26 cellular contexts compared by ENCODE assay signal in the genomic region with DNA sequence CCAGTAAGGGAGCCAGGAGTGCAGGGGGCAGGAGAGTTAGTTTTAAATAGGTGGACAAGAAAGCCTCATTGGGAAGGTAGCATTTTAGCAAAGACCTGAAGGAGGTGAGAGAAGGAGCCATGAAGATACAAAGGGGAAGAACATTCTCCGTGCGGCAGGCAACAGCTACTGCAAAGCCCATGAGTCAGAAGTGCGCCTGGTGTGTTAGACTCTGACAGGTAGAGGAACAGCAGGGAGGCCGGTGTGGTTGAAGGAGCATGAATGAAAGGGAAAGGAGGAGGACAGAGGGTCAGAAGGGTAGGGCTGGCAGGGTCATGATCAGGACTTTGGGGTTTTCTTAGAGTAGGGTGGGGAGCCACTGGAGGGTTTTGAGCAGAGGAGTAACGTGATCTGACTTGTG. TPM values are rescaled to one million over a fixed set of nuclear protein-coding genes. Genes with fewer than 3 reads are reported as not detected.
"Had no signal": no experiment of that assay in that cellular context is flagged by ENCODE, and none has a peak within 500 bp of the region (broad histone marks: within the 10 kb centered on the region; RNA-seq: fewer than 3 reads in every experiment).

No MANE protein-coding gene starts in this region.

- H3K27ac ChIP-seq: dorsolateral prefrontal cortex, epithelial cell of prostate, esophagus squamous epithelium, hepatocyte, ovary, psoas muscle, transverse colon, upper lobe of right lung, uterus had no signal

- H3K27me3 ChIP-seq: esophagus squamous epithelium, hepatocyte, ovary, sigmoid colon, transverse colon, upper lobe of right lung, uterus had no signal

- FAIRE-seq: colon, frontal cortex, islet of Langerhans had no signal

- DNase-seq: central memory CD4-positive, alpha-beta T cell; dorsolateral prefrontal cortex; effector CD4-positive, alpha-beta T cell; endodermal cell; esophagus squamous epithelium; mucosa of descending colon; naive B cell; nucleus accumbens; ovary; posterior cingulate gyrus; psoas muscle; right cardiac atrium; sigmoid colon; stimulated activated CD4-positive, alpha-beta T cell treated with anti-CD3 and anti-CD28 coated beads, Interleukin-2, amount 100 ng/mL, for 48 hours; stimulated activated naive B cell treated with anti-CD40 and anti-IgM and Interleukin-4, amounts not matched to agents 10 μg/mL and 1 μg/mL and 100 μg/mL, for 72 hours; transverse colon; upper lobe of right lung; uterus had no signal

- H3K4me1 ChIP-seq: psoas muscle, transverse colon, upper lobe of right lung, uterus had no signal

- H3K4me2 ChIP-seq: hepatocyte had no signal

- H3K4me3 ChIP-seq: dorsolateral prefrontal cortex, esophagus squamous epithelium, hepatocyte, lung, mucosa of descending colon, ovary, psoas muscle, sigmoid colon, transverse colon, upper lobe of right lung, uterus had no signal

- H3K9me3 ChIP-seq: esophagus squamous epithelium, mucosa of descending colon, ovary, psoas muscle, sigmoid colon, transverse colon, upper lobe of right lung, uterus had no signal

- ATAC-seq: left lobe of liver; mucosa of descending colon; psoas muscle; right cardiac atrium; stimulated activated naive B cell treated with anti-CD40 and anti-IgM and Interleukin-4, amounts not matched to agents 10 μg/mL and 1 μg/mL and 100 μg/mL, for 72 hours; upper lobe of right lung had no signal

- H2AFZ ChIP-seq: hepatocyte had no signal

- H3K36me3 ChIP-seq: esophagus squamous epithelium, ovary, sigmoid colon, transverse colon, upper lobe of right lung, uterus had no signal

RNA-seq across cellular contexts. Expression of a gene that starts 34.5 kb away (rescaled TPM):
- total RNA-seq: natural killer cell treated with Interleukin-12 subunit alpha and Interleukin-12 subunit beta and Interleukin-15 and Interleukin-18, amount 100 ng/mL, for 72 hours had no signal
